In genomic region chr18:70376137-70376913, GRCh38 we compare ENCODE assay signal across 1 cellular context.
TF ChIP-seq lines count a peak whose summit lies in the region.

No MANE protein-coding gene starts in this region.

TF ChIP-seq in IMR-90, 13 proteins besides CTCF, POLR2A, EP300 and RAD21:
- TF ChIP-seq NFE2L2 (IDR thresholded peaks at IDR 0.05; ENCODE audit: low read depth, low read length) (no peak), USF2 (IDR thresholded peaks at IDR 0.05; ENCODE audit: low read depth, low read length) (no peak), RCOR1 (IDR thresholded peaks at IDR 0.05; ENCODE audit: insufficient replicate concordance, low read length) (no peak), BHLHE40 (IDR thresholded peaks at IDR 0.05; ENCODE audit: low read depth, low read length) (no peak), RFX5 (IDR thresholded peaks at IDR 0.05; ENCODE audit: low read depth, low read length) (no peak), MAFK (IDR thresholded peaks at IDR 0.05; ENCODE audit: low read depth, low read length) (no peak), MXI1 (IDR thresholded peaks at IDR 0.05; ENCODE audit: borderline replicate concordance, low read depth, low read length) (no peak), CEBPB (IDR thresholded peaks at IDR 0.05; ENCODE audit: low read depth, low read length) (no peak), CHD1 (IDR thresholded peaks at IDR 0.05; ENCODE audit: low read depth, low read length) (no peak), FOS (IDR thresholded peaks at IDR 0.05; ENCODE audit: low read depth, low read length) (no peak), MAZ (IDR thresholded peaks at IDR 0.05; ENCODE audit: borderline replicate concordance, low read depth, low read length) (no peak), SMC3 (IDR thresholded peaks at IDR 0.05; ENCODE audit: low read depth, low read length) (no peak)
